ENCODE assay signal across 8 cellular contexts in the genomic region with DNA sequence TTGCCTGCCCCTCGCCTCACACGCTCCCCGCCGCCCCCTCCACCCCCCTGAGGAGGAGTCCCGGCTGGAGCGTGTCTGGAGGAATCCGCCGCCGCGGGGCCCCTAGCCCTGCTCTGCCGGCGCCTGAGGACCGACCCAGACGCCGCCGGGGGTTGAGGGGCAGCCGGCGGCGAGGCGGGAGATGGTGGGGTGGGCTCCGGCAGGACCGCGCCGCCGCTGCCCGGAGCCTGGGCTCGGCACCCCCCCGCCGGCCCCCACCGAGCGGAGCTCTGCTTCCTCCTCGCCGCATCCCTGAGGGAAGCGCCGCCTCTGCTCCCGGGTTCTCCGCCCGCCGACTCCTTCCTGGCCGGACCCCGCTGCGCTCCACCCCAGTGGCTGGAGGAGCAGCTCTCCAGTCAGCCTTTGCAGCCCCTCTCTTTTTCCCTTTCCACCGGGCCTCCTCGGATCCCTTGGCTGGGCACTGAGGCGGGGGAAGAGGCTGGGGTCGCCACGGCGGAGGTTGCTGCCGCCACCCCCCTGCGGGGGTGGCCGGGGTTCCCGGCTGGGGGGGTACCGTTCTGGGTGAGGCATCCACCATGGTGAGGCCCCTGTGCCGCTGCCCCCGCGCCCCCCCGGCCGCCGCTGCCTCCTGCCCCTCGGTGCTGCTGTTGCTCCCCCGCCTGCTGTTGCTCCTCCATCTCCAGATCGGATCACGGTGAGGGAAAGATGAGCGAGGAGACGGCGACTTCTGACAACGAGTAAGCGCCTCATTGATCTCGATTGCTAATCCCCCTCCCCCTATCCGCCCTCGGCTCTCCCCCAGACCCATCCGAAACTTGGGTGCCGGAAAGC. TPM values are rescaled to one million over a fixed set of nuclear protein-coding genes. Genes with fewer than 3 reads are reported as not detected.
DNase-seq lines count a peak whose midpoint lies in the region; ATAC-seq and TF ChIP-seq lines count a peak whose summit lies in the region.

A gene (plus strand): TSS at position 356 of the 831 bp plus-strand sequence. CDS start 350 bp downstream, at position 706.

- TF ChIP-seq CTCF in LNCaP clone FGC (IDR thresholded peaks at IDR 0.05; ENCODE audit: control insufficient read depth, extremely low read depth, insufficient read depth) (no peak), stomach (IDR thresholded peaks at IDR 0.05) (no peak)

- CTCF ChIA-PET in activated CD8-positive, alpha-beta memory T cell treated with anti-CD3 and anti-CD28 coated beads, Interleukin-2, amount 10 ng/mL, durations not matched to agents 7 days and 5 days (lab: Charles Lee), result interaction anchor here (1.0 to 1.4 kb wide), 2 partner anchors 100 to 180 kb away, joined by 3 read pairs; no protein-coding TSS in a partner anchor

- H3K4me3 ChIP-seq in LNCaP clone FGC (ENCODE audit: low read depth, low read length), result peak within 1 kb of the TSS; percentile 64
- peak within 1 kb of the TSS; percentile 54 for H3K4me3 ChIP-seq in mononuclear cell (ENCODE audit: low read length)
- H3K4me3 ChIP-seq in stomach, result peak within 1 kb of the TSS; percentile 59 to 94 (median 91)

- no peaks in the 10 kb centered on the region for H3K36me3 ChIP-seq in stomach

- TF ChIP-seq EP300 in stomach (IDR thresholded peaks at IDR 0.05), result no peak

- 0 to 2% (median 1%) methylated on average over 45 to 73 of the region's 73 CpGs for WGBS in stomach, 5 donors

- H3K9me3 ChIP-seq in mononuclear cell (ENCODE audit: low read depth, low read length) (no peaks in the 10 kb centered on the region), stomach (no peaks in the 10 kb centered on the region)

- H3K9me3 Mint-ChIP-seq in activated CD8-positive, alpha-beta memory T cell treated with anti-CD3 and anti-CD28 coated beads, Interleukin-2, amount 10 ng/mL, durations not matched to agents 7 days and 5 days (ENCODE audit: low read depth), result no peaks in the 10 kb centered on the region

- no peak for TF ChIP-seq POLR2A in erythroblast (IDR thresholded peaks at IDR 0.05; ENCODE audit: low read length)
- no peak for TF ChIP-seq POLR2A in stomach (IDR thresholded peaks at IDR 0.05)

- peaks cover 25% of the 10 kb centered on the region for H3K4me1 Mint-ChIP-seq in activated CD8-positive, alpha-beta memory T cell treated with anti-CD3 and anti-CD28 coated beads, Interleukin-2, amount 10 ng/mL, durations not matched to agents 7 days and 5 days

- in situ Hi-C loops in G401 (cut with HindIII; ENCODE audit: low sequenced_read_pairs), result no loop called here

- H3K27me3 Mint-ChIP-seq in activated CD8-positive, alpha-beta memory T cell treated with anti-CD3 and anti-CD28 coated beads, Interleukin-2, amount 10 ng/mL, durations not matched to agents 7 days and 5 days, result peaks cover 69% of the 10 kb centered on the region

- peak within 1 kb of the TSS; percentile 71 for H3K4me3 Mint-ChIP-seq in activated CD8-positive, alpha-beta memory T cell treated with anti-CD3 and anti-CD28 coated beads, Interleukin-2, amount 10 ng/mL, durations not matched to agents 7 days and 5 days

- H3K4me1 ChIP-seq in mononuclear cell (ENCODE audit: insufficient read depth, low read length) (peaks cover 31% of the 10 kb centered on the region), stomach (peaks cover 15 to 49% (median 37%) of the 10 kb centered on the region in 4 donors)

- peaks cover 46% of the 10 kb centered on the region for H3K27me3 ChIP-seq in mononuclear cell (ENCODE audit: insufficient read depth, low read length)
- H3K27me3 ChIP-seq in stomach, result peaks cover 0 to 10% (median 0%) of the 10 kb centered on the region in 3 donors

- H3K27ac Mint-ChIP-seq in activated CD8-positive, alpha-beta memory T cell treated with anti-CD3 and anti-CD28 coated beads, Interleukin-2, amount 10 ng/mL, durations not matched to agents 7 days and 5 days, result peak within 1 kb of the TSS; percentile 14

- peak; percentile 17 for ATAC-seq in GM21786 (IDR thresholded peaks at IDR 0.05; ENCODE audit: unreplicated experiment)
- ATAC-seq in activated CD8-positive, alpha-beta memory T cell treated with anti-CD3 and anti-CD28 coated beads, Interleukin-2, amount 10 ng/mL, durations not matched to agents 7 days and 5 days, result peak; percentile 28

- DNase-seq in G401 (ENCODE audit: low spot score), result peak; percentile 41
- no peak for DNase-seq in LNCaP clone FGC (ENCODE audit: low read depth)
- DNase-seq in activated CD8-positive, alpha-beta memory T cell treated with anti-CD3 and anti-CD28 coated beads, Interleukin-2, amount 10 ng/mL, durations not matched to agents 7 days and 5 days, result no peak
- DNase-seq in erythroblast (lab: John Stamatoyannopoulos, UW), result peak; percentile 47 to 59
- DNase-seq in stomach, result peak; percentile 63
- no peak for DNase-seq in superior temporal gyrus (ENCODE audit: extremely low spot score)

- H3K36me3 Mint-ChIP-seq in activated CD8-positive, alpha-beta memory T cell treated with anti-CD3 and anti-CD28 coated beads, Interleukin-2, amount 10 ng/mL, durations not matched to agents 7 days and 5 days, result no peaks in the 10 kb centered on the region

- peak within 1 kb of the TSS; percentile 96 to 100 (median 99) for H3K27ac ChIP-seq in stomach

- intact Hi-C loops in stomach (cut with DNase I; ENCODE audit: low total_unique reads), result loop anchor here (10.0 kb wide), 1 partner anchor 92 kb away; no protein-coding TSS in a partner anchor

RNA-seq across cellular contexts. Expression of the gene that starts here (rescaled TPM):
- 8.2 and 17.6 TPM in 2 replicates for total RNA-seq in G401 (2014; rRNA removed; shearing (Covaris generic))
- total RNA-seq in activated CD8-positive, alpha-beta memory T cell treated with anti-CD3 and anti-CD28 coated beads, Interleukin-2, amount 10 ng/mL, durations not matched to agents 7 days and 5 days, result under 1 TPM; 0.06 to 0.07 TPM
- total RNA-seq in mononuclear cell (0.94 TPM), stomach (100 to 1,000 TPM in 1 of 5 donors, 10 to 100 TPM in 2, 1 to 10 TPM in 2; 2.2 to 112 (median 15.4) TPM)
- polyA plus RNA-seq in stomach, result 10 to 100 TPM in 1 of 3 donors, 1 to 10 TPM in 2; 3.1 to 13.7 (median 8.4) TPM

Comparison
In these comparisons a context has a peak if more than half of its experiments do, and no peak if none do; other contexts are left out.
1. Peak in ATAC-seq in activated CD8-positive, alpha-beta memory T cell treated with anti-CD3 and anti-CD28 coated beads, Interleukin-2, amount 10 ng/mL, durations not matched to agents 7 days and 5 days; RNA of the gene not detected or under 1 TPM.
2. DNase-seq: peak in G401 (single experiment), erythroblast (2 of 2) and stomach (single experiment); none in LNCaP clone FGC (single experiment), activated CD8-positive, alpha-beta memory T cell treated with anti-CD3 and anti-CD28 coated beads, Interleukin-2, amount 10 ng/mL, durations not matched to agents 7 days and 5 days (single experiment) and superior temporal gyrus (single experiment).
3. Peak in every context shown above with its lines, with median percentiles within 50 percentile points of each other: H3K4me3 ChIP-seq.